Comparison of ENCODE assay signal across 13 cellular contexts in the genomic region with DNA sequence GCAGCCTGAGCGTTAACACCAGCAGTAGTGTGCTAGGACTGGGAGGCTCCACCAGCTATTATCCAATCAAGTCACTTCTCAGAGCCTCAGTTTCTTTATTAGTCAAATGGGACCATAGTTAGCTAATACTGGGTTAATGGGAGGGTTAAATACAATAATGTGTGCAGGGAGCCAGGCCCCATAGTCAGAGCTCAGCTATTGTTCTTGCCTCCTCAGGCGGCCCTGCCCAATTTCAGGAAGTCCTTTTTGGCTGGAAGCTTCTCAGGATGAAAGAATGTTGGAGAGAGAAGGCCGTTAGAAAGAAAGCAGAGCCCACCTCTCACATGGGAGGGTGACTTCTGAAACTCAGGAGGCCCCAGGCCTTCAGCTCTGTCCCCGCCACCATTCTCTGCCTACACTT. TPM values are rescaled to one million over a fixed set of nuclear protein-coding genes. Genes with fewer than 3 reads are reported as not detected.
"Had no signal": no experiment of that assay in that cellular context is flagged by ENCODE, and none has a peak within 500 bp of the region (broad histone marks: within the 10 kb centered on the region; RNA-seq: fewer than 3 reads in every experiment).

No MANE protein-coding gene starts in this region.

- H3K27ac ChIP-seq: prostate gland, testis had no signal

- DNase-seq: activated CD4-positive, CD25-positive, alpha-beta regulatory T cell treated with anti-CD3 and anti-CD28 coated beads, Interleukin-2, amount 50 U/mL, for 72 hours; activated naive CD4-positive, alpha-beta T cell treated with Interleukin-2 at 50 U/mL for 16 hours; activated naive CD8-positive, alpha-beta T cell treated with anti-CD3 and anti-CD28 coated beads, Interleukin-2, amount 50 U/mL, for 24 hours; aorta; dermis blood vessel endothelial cell; immature natural killer cell; left cardiac atrium; spleen; stimulated activated naive CD8-positive, alpha-beta T cell treated with anti-CD3 and anti-CD28 coated beads, Interleukin-15, amount 100 ng/mL, for 72 hours; testis had no signal

- H3K36me3 ChIP-seq: prostate gland, spleen had no signal

- H3K9me3 ChIP-seq: prostate gland, spleen, testis had no signal

- H3K27me3 ChIP-seq: spleen, testis had no signal

- H3K4me1 ChIP-seq: prostate gland had no signal

- ATAC-seq: activated naive CD8-positive, alpha-beta T cell treated with anti-CD3 and anti-CD28 coated beads, Interleukin-2, amount 50 U/mL, for 24 hours; activated T-helper 17 cell treated with anti-CD3 and anti-CD28 coated beads, Interleukin-2, amount 50 U/mL, for 72 hours; sciatic nerve; stimulated activated naive CD8-positive, alpha-beta T cell treated with anti-CD3 and anti-CD28 coated beads, Interleukin-15, amount 100 ng/mL, for 72 hours had no signal

- H3K4me3 ChIP-seq: prostate gland, spleen, testis had no signal

RNA-seq across cellular contexts. Expression of gene SMAD6, which starts 39.5 kb away (rescaled TPM):
- polyA plus RNA-seq: immature natural killer cell had no signal
